In genomic region chr9:69172895-69173294, GRCh38 we compare ENCODE assay signal across 11 cellular contexts. TPM values are rescaled to one million over a fixed set of nuclear protein-coding genes. Genes with fewer than 3 reads are reported as not detected.
DNase-seq lines count a peak whose midpoint lies in the region; ATAC-seq, FAIRE-seq and TF ChIP-seq lines count a peak whose summit lies in the region.
"Had no signal": no experiment of that assay in that cellular context is flagged by ENCODE, and none has a peak within 500 bp of the region (broad histone marks: within the 10 kb centered on the region; RNA-seq: fewer than 3 reads in every experiment).

No MANE protein-coding gene starts in this region.

- H3K4me1 ChIP-seq in ACC112 (ENCODE audit: control insufficient read depth, insufficient read depth, low read length, unreplicated experiment) (peaks cover 28% of the 10 kb centered on the region), HUES64 (ENCODE audit: insufficient read depth, low read length) (peaks cover 60% of the 10 kb centered on the region), aorta (ENCODE audit: control insufficient read depth in 1 of 2, insufficient read depth in 2 of 2, low read length in 2 of 2) (peaks cover 0 to 8% of the 10 kb centered on the region in 2 donors)

- H3K27me3 ChIP-seq in ACC112 (ENCODE audit: insufficient read depth, low read length) (no peaks in the 10 kb centered on the region), HUES64 (ENCODE audit: insufficient read depth, low read length) (peaks cover 37% of the 10 kb centered on the region), bronchial epithelial cell (ENCODE audit: control insufficient read depth, insufficient read depth, low read length) (no peaks in the 10 kb centered on the region), aorta (ENCODE audit: control insufficient read depth in 1 of 2, insufficient read depth in 2 of 2, low read length in 1 of 2) (no peaks in the 10 kb centered on the region)

- H3K4me3 Mint-ChIP-seq in mesothelial cell of epicardium: peak overlapping the region; percentile 72

- peaks cover 52% of the 10 kb centered on the region for H3K4me1 Mint-ChIP-seq in mesothelial cell of epicardium

- H3K9me3 ChIP-seq in HUES64 (ENCODE audit: insufficient read depth, low read depth, low read length) (no peaks in the 10 kb centered on the region), aorta (ENCODE audit: control insufficient read depth, low read length) (no peaks in the 10 kb centered on the region)

- no peak overlapping the region for H3K27ac Mint-ChIP-seq in mesothelial cell of epicardium

- no peak for FAIRE-seq in bronchial epithelial cell (lab: Jason Lieb, UNC)

- H3K9me3 Mint-ChIP-seq in mesothelial cell of epicardium: no peaks in the 10 kb centered on the region

- TF ChIP-seq CTCF in bronchial epithelial cell (IDR thresholded peaks at IDR 0.05; ENCODE audit: insufficient read depth, low read length, severe bottlenecking) (no peak), mesothelial cell of epicardium (IDR thresholded peaks at IDR 0.05; ENCODE audit: unreplicated experiment) (no peak)

- peak; percentile 79 for DNase-seq in bronchial epithelial cell (ENCODE audit: low read depth)
- no peak for DNase-seq in mesothelial cell of epicardium (ENCODE audit: low spot score in 2 of 2, unreplicated experiment in 2 of 2)
- no peak for DNase-seq in activated CD4-positive, CD25-positive, alpha-beta regulatory T cell (lab: John Stamatoyannopoulos, UW)
- no peak for DNase-seq in aorta
- no peak for DNase-seq in middle frontal gyrus (ENCODE audit: extremely low spot score, low spot score)
- DNase-seq: activated CD4-positive, alpha-beta T cell treated with anti-CD3 and anti-CD28 coated beads, Interleukin-2, amount 50 U/mL, for 4 hours; NCI-H1930; RPMI8226 had no signal

- peaks cover 20% of the 10 kb centered on the region for H3K79me2 ChIP-seq in ACC112 (ENCODE audit: control insufficient read depth, insufficient read depth, low read length, unreplicated experiment)

- H3K27ac ChIP-seq in ACC112 (ENCODE audit: low read depth, low read length) (no peak overlapping the region), HUES64 (ENCODE audit: low read depth, low read length) (no peak overlapping the region), aorta (ENCODE audit: low read depth in 1 of 2, low read length in 2 of 2) (peak overlapping the region in 1 of 2 donors; percentile 25)

- H3K36me3 Mint-ChIP-seq in mesothelial cell of epicardium: no peaks in the 10 kb centered on the region

- H3K36me3 ChIP-seq in ACC112 (ENCODE audit: insufficient read depth, low read length) (no peaks in the 10 kb centered on the region), HUES64 (ENCODE audit: insufficient read depth, low read length) (no peaks in the 10 kb centered on the region), bronchial epithelial cell (ENCODE audit: control insufficient read depth, insufficient read depth, low read length) (no peaks in the 10 kb centered on the region), aorta (ENCODE audit: control insufficient read depth in 1 of 2, insufficient read depth in 2 of 2, low read length in 1 of 2) (no peaks in the 10 kb centered on the region)

- no peak overlapping the region for H2AFZ ChIP-seq in ACC112 (ENCODE audit: low read length, unreplicated experiment)

- intact Hi-C loops in aorta (cut with DNase I): loop anchor here (5.0 kb wide), 1 partner anchor 41 kb away; no protein-coding TSS in a partner anchor

- peak overlapping the region; percentile 89; the same call in 1 of the 2 replicates for H3K4me3 ChIP-seq in ACC112 (ENCODE audit: low read depth, low read length)
- peak overlapping the region; percentile 66; the same call in 1 of the 2 replicates for H3K4me3 ChIP-seq in HUES64 (ENCODE audit: low read length)
- no peak overlapping the region for H3K4me3 ChIP-seq in bronchial epithelial cell (ENCODE audit: low read depth, low read length)
- H3K4me3 ChIP-seq in aorta (ENCODE audit: low read length in 2 of 2): no peak overlapping the region

- ATAC-seq in GM21423 (IDR thresholded peaks at IDR 0.05; ENCODE audit: unreplicated experiment) (no peak), aorta (ENCODE audit: low FRiP score) (no peak)

- no peak overlapping the region for H3K9ac ChIP-seq in HUES64 (ENCODE audit: low read depth, low read length)

- peaks cover 8% of the 10 kb centered on the region for H3K27me3 Mint-ChIP-seq in mesothelial cell of epicardium (ENCODE audit: low read depth)

- 65% methylated on average over 6 of the region's 6 CpGs for WGBS in HUES64
- 79 to 82% methylated on average over 6 of the region's 6 CpGs for WGBS in aorta, 2 donors

RNA-seq across cellular contexts. Expression of gene TJP2, which starts 1.2 kb away (rescaled TPM):
- polyA plus RNA-seq in HUES64 (2013, experiment 1 of 2): 91.9 TPM
- polyA plus RNA-seq in HUES64 (2013, experiment 2 of 2): 92.8 TPM
- total RNA-seq in bronchial epithelial cell: 80.3 and 85.6 TPM in 2 replicates
- 56.5 to 58.0 TPM (median 57.9 TPM) in 3 replicates for total RNA-seq in mesothelial cell of epicardium
- total RNA-seq in aorta: 100 to 1,000 TPM; 115 to 121 TPM
- polyA plus RNA-seq in aorta: 100 to 1,000 TPM in 1 of 2 donors, 10 to 100 TPM in 1; 32.4 to 105 TPM

Comparison
In these comparisons a context has a peak if more than half of its experiments do, and no peak if none do; other contexts are left out.
1. H3K4me3 ChIP-seq: peak in ACC112 (single experiment) and HUES64 (single experiment); none in bronchial epithelial cell (single experiment) and aorta (0 of 2).